Comparison of ENCODE assay signal across 8 cellular contexts in genomic region chr12:109927622-109928021, GRCh38. TPM values are rescaled to one million over a fixed set of nuclear protein-coding genes. Genes with fewer than 3 reads are reported as not detected.
DNase-seq lines count a peak whose midpoint lies in the region; ATAC-seq, FAIRE-seq and TF ChIP-seq lines count a peak whose summit lies in the region.

No MANE protein-coding gene starts in this region.

- 64 to 77% methylated on average over 8 of the region's 8 CpGs for WGBS in pancreas, 2 donors

- peak overlapping the region; percentile 52 for H3K27ac Mint-ChIP-seq in endothelial cell (ENCODE audit: unreplicated experiment)

- no peak overlapping the region for H3K27ac ChIP-seq in pancreas

- H3K9me3 Mint-ChIP-seq in endothelial cell (ENCODE audit: unreplicated experiment): no peaks in the 10 kb centered on the region

- TF ChIP-seq CTCF in GM06990 (IDR thresholded peaks at IDR 0.05; ENCODE audit: insufficient read depth, low read length, poor library complexity, severe bottlenecking): peak; percentile 60
- TF ChIP-seq CTCF in endothelial cell (IDR thresholded peaks at IDR 0.05; ENCODE audit: unreplicated experiment): peak; percentile 70
- peak in 3 of 4 donors; percentile 25 to 49 (median 35) for TF ChIP-seq CTCF in pancreas (IDR thresholded peaks at IDR 0.05)

- H3K27me3 Mint-ChIP-seq in endothelial cell (ENCODE audit: unreplicated experiment): peaks cover 9% of the 10 kb centered on the region

- ATAC-seq in pancreas (peak in 3 of 4 donors; percentile 33 to 48 (median 43)), GM21423 (IDR thresholded peaks at IDR 0.05; ENCODE audit: unreplicated experiment) (no peak), GM18511 (IDR thresholded peaks at IDR 0.05; ENCODE audit: unreplicated experiment) (no peak)

- peaks cover 42% of the 10 kb centered on the region for H3K36me3 Mint-ChIP-seq in endothelial cell (ENCODE audit: low read depth, unreplicated experiment)

- intact Hi-C loops in pancreas (cut with DNase I): no loop called here

- H3K4me1 Mint-ChIP-seq in endothelial cell (ENCODE audit: unreplicated experiment): no peaks in the 10 kb centered on the region

- DNase-seq in GM06990 (ENCODE audit: extremely low read depth, insufficient read length) (no peak), LoVo (ENCODE audit: low spot score) (peak; percentile 56), endothelial cell (ENCODE audit: low spot score) (peak; percentile 45), pancreas (peak in 2 of 6 donors; percentile 40 to 62), DMS79 (lab: John Stamatoyannopoulos, UW) (no peak)
- peak; percentile 35 for DNase-seq in activated CD4-positive, alpha-beta T cell treated with anti-CD3 and anti-CD28 coated beads, Interleukin-2, amount 50 U/mL, for 1 hour

- H3K27me3 ChIP-seq in GM06990 (replicated peaks; ENCODE audit: control insufficient read depth, insufficient read depth, low read length) (no peaks in the 10 kb centered on the region), pancreas (no peaks in the 10 kb centered on the region)

- no peaks in the 10 kb centered on the region for H3K9me3 ChIP-seq in pancreas

- no peak for FAIRE-seq in pancreas (lab: Jason Lieb, UNC)

- H3K4me3 Mint-ChIP-seq in endothelial cell (ENCODE audit: unreplicated experiment): peak overlapping the region; percentile 75

- H3K36me3 ChIP-seq in GM06990 (ENCODE audit: control insufficient read depth, insufficient read depth, low read length) (peaks cover 16% of the 10 kb centered on the region), pancreas (peaks cover 0 to 8% (median 4%) of the 10 kb centered on the region in 3 donors)

- H3K4me3 ChIP-seq in GM06990 (replicated peaks; ENCODE audit: low read depth, low read length): no peak overlapping the region
- H3K4me3 ChIP-seq in pancreas: no peak overlapping the region

- peaks cover 12 to 18% (median 17%) of the 10 kb centered on the region in 3 donors for H3K4me1 ChIP-seq in pancreas

RNA-seq across cellular contexts. Expression of gene TCHP, which starts 27.5 kb away (rescaled TPM):
- total RNA-seq in endothelial cell (ENCODE audit: unreplicated experiment) (20.8 TPM), pancreas (10 to 100 TPM in 3 of 6 donors, 1 to 10 TPM in 3; 8.4 to 11.9 (median 10.2) TPM)
- polyA plus RNA-seq in pancreas: 10 to 100 TPM; 10.8 to 20.9 TPM

RNA-seq across cellular contexts. Expression of gene GLTP, which starts 47.3 kb away (rescaled TPM):
- total RNA-seq in endothelial cell (ENCODE audit: unreplicated experiment): 51.2 TPM
- 10 to 100 TPM; 14.7 to 24.9 (median 19.3) TPM for total RNA-seq in pancreas
- 10 to 100 TPM; 16.2 TPM for polyA plus RNA-seq in pancreas

Comparison
In these comparisons a context has a peak if more than half of its experiments do, and no peak if none do; other contexts are left out.
1. DNase-seq: peak in LoVo (single experiment), activated CD4-positive, alpha-beta T cell treated with anti-CD3 and anti-CD28 coated beads, Interleukin-2, amount 50 U/mL, for 1 hour (single experiment) and endothelial cell (single experiment); none in GM06990 (single experiment) and DMS79 (single experiment).
2. ATAC-seq: peak in pancreas (3 of 4); none in GM21423 (single experiment) and GM18511 (single experiment).
3. Peak in every context shown above with its lines, with median percentiles within 50 percentile points of each other: CTCF ChIP-seq.